ENCODE assay signal across 8 cellular contexts in genomic region chr14:100375273-100375962, GRCh38. TPM values are rescaled to one million over a fixed set of nuclear protein-coding genes. Genes with fewer than 3 reads are reported as not detected.
A peak's percentile ranks its signal among the peaks of the same experiment; 100 is the strongest.
DNase-seq lines count a peak whose midpoint lies in the region; ATAC-seq lines count a peak whose summit lies in the region.

No MANE protein-coding gene starts in this region.

- 1 to 2% methylated on average over 17 of the region's 17 CpGs for WGBS in esophagus, 2 donors

- no peaks in the 10 kb centered on the region for H3K27me3 Mint-ChIP-seq in activated CD8-positive, alpha-beta memory T cell treated with anti-CD3 and anti-CD28 coated beads, Interleukin-2, amount 10 ng/mL, durations not matched to agents 7 days and 5 days
- H3K27me3 Mint-ChIP-seq in naive thymus-derived CD8-positive, alpha-beta T cell = no peaks in the 10 kb centered on the region

- CTCF ChIA-PET in activated CD8-positive, alpha-beta memory T cell treated with anti-CD3 and anti-CD28 coated beads, Interleukin-2, amount 10 ng/mL, durations not matched to agents 7 days and 5 days (lab: Charles Lee) = interaction anchor here (0.8 to 3.6 kb wide), 10 partner anchors 9 to 309 kb away, joined by 3 to 16 read pairs (median 4); no protein-coding TSS in a partner anchor

- peak overlapping the region; percentile 92 for H3K27ac Mint-ChIP-seq in activated CD8-positive, alpha-beta memory T cell treated with anti-CD3 and anti-CD28 coated beads, Interleukin-2, amount 10 ng/mL, durations not matched to agents 7 days and 5 days
- H3K27ac Mint-ChIP-seq in naive thymus-derived CD8-positive, alpha-beta T cell = peak overlapping the region; percentile 34 to 96 (median 90)

- peak; percentile 27 for DNase-seq in NCI-H146 treated with DMSO at 0.1 percent for 48 hours (lab: John Stamatoyannopoulos, UW; ENCODE audit: unreplicated experiment)
- DNase-seq in activated CD8-positive, alpha-beta memory T cell treated with anti-CD3 and anti-CD28 coated beads, Interleukin-2, amount 10 ng/mL, durations not matched to agents 7 days and 5 days = peak; percentile 94
- DNase-seq in naive thymus-derived CD8-positive, alpha-beta T cell = peak in 4 of 10 donors; percentile 2 to 31 (median 22)
- DNase-seq in HuH-7 (ENCODE audit: low spot score) = no peak

- POLR2A ChIA-PET in naive thymus-derived CD8-positive, alpha-beta T cell (lab: Charles Lee) = interaction anchor here (0.6 to 1.0 kb wide), 4 partner anchors 90 to 687 kb away, joined by 3 to 4 read pairs (median 3); no protein-coding TSS in a partner anchor

- H3K9me3 ChIP-seq in esophagus (ENCODE audit: control insufficient read depth in 2 of 2, insufficient read depth in 1 of 2, low read depth in 1 of 2, low read length in 1 of 2) (no peaks in the 10 kb centered on the region), subcutaneous abdominal adipose tissue (ENCODE audit: control insufficient read depth in 5 of 5, low read length in 5 of 5) (no peaks in the 10 kb centered on the region)

- H3K4me1 Mint-ChIP-seq in activated CD8-positive, alpha-beta memory T cell treated with anti-CD3 and anti-CD28 coated beads, Interleukin-2, amount 10 ng/mL, durations not matched to agents 7 days and 5 days = peaks cover 54% of the 10 kb centered on the region
- peaks cover 13 to 41% (median 38%) of the 10 kb centered on the region in 4 donors for H3K4me1 Mint-ChIP-seq in naive thymus-derived CD8-positive, alpha-beta T cell

- no peaks in the 10 kb centered on the region for H3K9me3 Mint-ChIP-seq in activated CD8-positive, alpha-beta memory T cell treated with anti-CD3 and anti-CD28 coated beads, Interleukin-2, amount 10 ng/mL, durations not matched to agents 7 days and 5 days (ENCODE audit: low read depth)
- no peaks in the 10 kb centered on the region for H3K9me3 Mint-ChIP-seq in naive thymus-derived CD8-positive, alpha-beta T cell

- H3K9ac ChIP-seq in subcutaneous abdominal adipose tissue (ENCODE audit: low read length in 5 of 5) = peak overlapping the region; percentile 85 to 91 (median 90)

- peak overlapping the region; percentile 93 to 94 for H3K4me3 ChIP-seq in esophagus (ENCODE audit: low read depth in 1 of 2, low read length in 2 of 2)
- peak overlapping the region; percentile 72 to 92 (median 78) for H3K4me3 ChIP-seq in subcutaneous abdominal adipose tissue (ENCODE audit: low read depth in 1 of 5, low read length in 5 of 5)

- peaks cover 3 to 7% of the 10 kb centered on the region in 2 donors for H3K4me1 ChIP-seq in esophagus (ENCODE audit: control insufficient read depth in 2 of 2, insufficient read depth in 2 of 2, low read length in 1 of 2)
- H3K4me1 ChIP-seq in subcutaneous abdominal adipose tissue (ENCODE audit: control insufficient read depth in 5 of 5, insufficient read depth in 5 of 5, low read length in 5 of 5) = peaks cover 3 to 47% (median 29%) of the 10 kb centered on the region in 5 donors

- H3K36me3 ChIP-seq in esophagus (ENCODE audit: control insufficient read depth in 2 of 2, insufficient read depth in 2 of 2, low read length in 1 of 2) = no peaks in the 10 kb centered on the region
- peaks cover 0 to 3% (median 0%) of the 10 kb centered on the region in 5 donors for H3K36me3 ChIP-seq in subcutaneous abdominal adipose tissue (ENCODE audit: control insufficient read depth in 5 of 5, insufficient read depth in 5 of 5, low read length in 5 of 5)

- ATAC-seq in GM18502 (IDR thresholded peaks at IDR 0.05; ENCODE audit: poor library complexity, unreplicated experiment) (peak; percentile 46), HG02763 (IDR thresholded peaks at IDR 0.05; ENCODE audit: unreplicated experiment) (peak; percentile 43)
- ATAC-seq in activated CD8-positive, alpha-beta memory T cell treated with anti-CD3 and anti-CD28 coated beads, Interleukin-2, amount 10 ng/mL, durations not matched to agents 7 days and 5 days = peak; percentile 58
- ATAC-seq in naive thymus-derived CD8-positive, alpha-beta T cell = no peak

- H3K4me3 Mint-ChIP-seq in activated CD8-positive, alpha-beta memory T cell treated with anti-CD3 and anti-CD28 coated beads, Interleukin-2, amount 10 ng/mL, durations not matched to agents 7 days and 5 days = peak overlapping the region; percentile 85
- H3K4me3 Mint-ChIP-seq in naive thymus-derived CD8-positive, alpha-beta T cell = peak overlapping the region; percentile 86 to 97 (median 92)

- peak overlapping the region; percentile 89 to 94 for H3K27ac ChIP-seq in esophagus (ENCODE audit: low read depth in 2 of 2, low read length in 1 of 2)
- H3K27ac ChIP-seq in subcutaneous abdominal adipose tissue (ENCODE audit: low read depth, low read length) = peak overlapping the region; percentile 98

- H3K27me3 ChIP-seq in esophagus (ENCODE audit: control insufficient read depth in 1 of 2, insufficient read depth in 2 of 2, low read length in 2 of 2) (no peaks in the 10 kb centered on the region), subcutaneous abdominal adipose tissue (ENCODE audit: control insufficient read depth in 5 of 5, insufficient read depth in 4 of 5, low read length in 5 of 5) (no peaks in the 10 kb centered on the region)

- H3K36me3 Mint-ChIP-seq in activated CD8-positive, alpha-beta memory T cell treated with anti-CD3 and anti-CD28 coated beads, Interleukin-2, amount 10 ng/mL, durations not matched to agents 7 days and 5 days = peaks cover 38% of the 10 kb centered on the region
- peaks cover 0 to 6% (median 0%) of the 10 kb centered on the region in 3 donors for H3K36me3 Mint-ChIP-seq in naive thymus-derived CD8-positive, alpha-beta T cell

RNA-seq across cellular contexts. Expression of gene WDR25, which starts 0.9 kb away (rescaled TPM):
- 1 to 10 TPM; 8.1 to 9.5 TPM for total RNA-seq in activated CD8-positive, alpha-beta memory T cell treated with anti-CD3 and anti-CD28 coated beads, Interleukin-2, amount 10 ng/mL, durations not matched to agents 7 days and 5 days
- polyA plus RNA-seq in esophagus = 1 to 10 TPM; 2.7 to 3.1 TPM
- total RNA-seq in naive thymus-derived CD8-positive, alpha-beta T cell = 1 to 10 TPM; 6.2 to 6.6 TPM
- polyA plus RNA-seq in naive thymus-derived CD8-positive, alpha-beta T cell = 10 to 100 TPM in 2 of 3 donors, 1 to 10 TPM in 1; 8.3 to 11.9 (median 10.7) TPM

RNA-seq across cellular contexts. Expression of gene SLC25A47, which starts 52.3 kb away (rescaled TPM):
- total RNA-seq in activated CD8-positive, alpha-beta memory T cell treated with anti-CD3 and anti-CD28 coated beads, Interleukin-2, amount 10 ng/mL, durations not matched to agents 7 days and 5 days = not detected
- under 1 TPM; 0.01 to 0.04 TPM for polyA plus RNA-seq in esophagus
- not detected for total RNA-seq in naive thymus-derived CD8-positive, alpha-beta T cell
- not detected for polyA plus RNA-seq in naive thymus-derived CD8-positive, alpha-beta T cell

Comparison
In these comparisons a context has a peak if more than half of its experiments do, and no peak if none do; other contexts are left out.
1. ATAC-seq: peak in GM18502 (single experiment), HG02763 (single experiment) and activated CD8-positive, alpha-beta memory T cell treated with anti-CD3 and anti-CD28 coated beads, Interleukin-2, amount 10 ng/mL, durations not matched to agents 7 days and 5 days (single experiment); none in naive thymus-derived CD8-positive, alpha-beta T cell (0 of 2).